8 cellular contexts compared by ENCODE assay signal in genomic region chr1:246450485-246451251, GRCh38. TPM values are rescaled to one million over a fixed set of nuclear protein-coding genes. Genes with fewer than 3 reads are reported as not detected.
A peak's percentile ranks its signal among the peaks of the same experiment; 100 is the strongest.
DNase-seq lines count a peak whose midpoint lies in the region; ATAC-seq and TF ChIP-seq lines count a peak whose summit lies in the region.

No MANE protein-coding gene starts in this region.

- H3K27ac Mint-ChIP-seq in nephron: no peak overlapping the region
- H3K27ac Mint-ChIP-seq in activated naive CD4-positive, alpha-beta T cell treated with anti-CD3 and anti-CD28 coated beads, Interleukin-2, amount 50 U/mL, for 72 hours: no peak overlapping the region

- H3K4me3 ChIP-seq in dorsolateral prefrontal cortex: no peak overlapping the region

- H3K27me3 Mint-ChIP-seq in nephron (ENCODE audit: low read depth): no peaks in the 10 kb centered on the region

- no peak overlapping the region for H3K27ac ChIP-seq in dorsolateral prefrontal cortex

- no peak overlapping the region for H3K4me3 Mint-ChIP-seq in nephron

- no peak for ATAC-seq in GM19328 (IDR thresholded peaks at IDR 0.05; ENCODE audit: unreplicated experiment)
- no peak for ATAC-seq in activated naive CD4-positive, alpha-beta T cell treated with anti-CD3 and anti-CD28 coated beads, Interleukin-2, amount 50 U/mL, for 72 hours

- no peaks in the 10 kb centered on the region for H3K36me3 Mint-ChIP-seq in nephron (ENCODE audit: low read depth)
- peaks cover 5 to 6% of the 10 kb centered on the region in 2 donors for H3K36me3 Mint-ChIP-seq in activated naive CD4-positive, alpha-beta T cell treated with anti-CD3 and anti-CD28 coated beads, Interleukin-2, amount 50 U/mL, for 72 hours

- H3K4me1 Mint-ChIP-seq in nephron: peaks cover 27% of the 10 kb centered on the region

- no peaks in the 10 kb centered on the region for H3K9me3 Mint-ChIP-seq in nephron
- no peaks in the 10 kb centered on the region for H3K9me3 Mint-ChIP-seq in activated naive CD4-positive, alpha-beta T cell treated with anti-CD3 and anti-CD28 coated beads, Interleukin-2, amount 50 U/mL, for 72 hours

- H3K27me3 ChIP-seq in dorsolateral prefrontal cortex: no peaks in the 10 kb centered on the region

- intact Hi-C loops in dorsolateral prefrontal cortex (cut with DNase I): loop anchor here in 1 of 2 donors (5.0 to 10.0 kb wide), 2 partner anchors 446 to 1298 kb away; partner anchors contain the start of gene KIF26B

- peak; percentile 33 to 82 (median 66) for TF ChIP-seq CTCF in dorsolateral prefrontal cortex (IDR thresholded peaks at IDR 0.05 in 54 of 56, conservative IDR thresholded peaks at IDR 0.05 in 2 of 56; ENCODE audit: low read depth in 1 of 56, partially characterized antibody in 56 of 56)
- peak; percentile 79 to 91 (median 82) for TF ChIP-seq CTCF in nephron (IDR thresholded peaks at IDR 0.05; ENCODE audit: unreplicated experiment in 3 of 3)

- DNase-seq in DMS153 treated with DMSO at 0.1 percent for 48 hours (lab: John Stamatoyannopoulos, UW; ENCODE audit: unreplicated experiment) (peak; percentile 55), HPDE6-E6E7 (ENCODE audit: extremely low spot score) (peak; percentile 13), NCI-H82 treated with DMSO at 0.1 percent for 48 hours (lab: John Stamatoyannopoulos, UW; ENCODE audit: unreplicated experiment) (peak; percentile 55), dorsolateral prefrontal cortex (no peak)
- DNase-seq in activated naive CD4-positive, alpha-beta T cell treated with anti-CD3 and anti-CD28 coated beads, Interleukin-2, amount 50 U/mL, for 72 hours (ENCODE audit: low spot score in 2 of 2): no peak
- DNase-seq in activated T-cell treated with anti-CD3 and anti-CD28 coated beads, Interleukin-2, amount 50 U/mL, for 48 hours: no peak

RNA-seq across cellular contexts. Expression of gene SMYD3, which starts 56.4 kb away (rescaled TPM):
- total RNA-seq in dorsolateral prefrontal cortex: 10 to 100 TPM; 28.0 to 78.9 (median 48.0) TPM
- 10 to 100 TPM; 18.5 to 30.1 TPM for total RNA-seq in activated naive CD4-positive, alpha-beta T cell treated with anti-CD3 and anti-CD28 coated beads, Interleukin-2, amount 50 U/mL, for 72 hours

Comparison
In these comparisons a context has a peak if more than half of its experiments do, and no peak if none do; other contexts are left out.
1. DNase-seq: peak in DMS153 treated with DMSO at 0.1 percent for 48 hours (single experiment), HPDE6-E6E7 (single experiment) and NCI-H82 treated with DMSO at 0.1 percent for 48 hours (single experiment); none in dorsolateral prefrontal cortex (0 of 10), activated naive CD4-positive, alpha-beta T cell treated with anti-CD3 and anti-CD28 coated beads, Interleukin-2, amount 50 U/mL, for 72 hours (0 of 2) and activated T-cell treated with anti-CD3 and anti-CD28 coated beads, Interleukin-2, amount 50 U/mL, for 48 hours (0 of 2).